1 cellular context compared by ENCODE assay signal in the genomic region with DNA sequence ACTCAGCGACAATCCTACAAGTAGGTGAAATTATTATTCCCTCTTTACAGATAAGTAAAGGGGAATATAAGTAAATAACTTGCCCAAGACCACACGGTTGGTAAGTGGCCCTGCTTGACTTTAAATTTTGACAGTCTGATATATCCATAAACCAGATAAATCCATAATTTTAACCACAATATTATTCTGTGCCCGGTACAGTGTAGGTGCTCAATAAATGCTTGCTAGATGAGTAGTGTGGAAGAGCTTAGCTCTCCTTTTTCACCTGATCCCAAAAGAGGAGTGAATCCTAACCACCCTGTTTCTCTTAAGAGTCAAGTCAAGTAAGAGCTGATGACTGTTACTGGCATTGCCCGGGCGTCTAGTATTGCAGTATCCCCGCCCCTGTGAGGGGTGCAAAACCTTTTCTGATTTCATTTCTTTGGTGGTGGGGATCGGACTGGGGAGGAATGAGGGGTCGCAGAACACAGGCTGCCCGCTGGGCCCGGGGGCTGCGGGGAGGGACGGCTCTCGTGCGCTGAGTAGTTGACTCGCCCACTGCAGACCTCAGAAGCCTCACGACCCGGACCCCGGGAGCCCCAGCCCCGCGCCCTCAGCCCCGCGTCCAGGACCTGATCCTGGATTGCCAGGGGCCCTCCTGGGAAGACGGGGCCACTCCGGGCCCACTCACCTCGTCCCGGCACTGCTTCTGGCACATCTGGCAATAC.
TF ChIP-seq lines count a peak whose summit lies in the region.

No MANE protein-coding gene starts in this region.

TF ChIP-seq in HEK293T, 16 proteins besides CTCF, POLR2A, EP300 and RAD21 (continued from another document):
- no peak for TF ChIP-seq ELF4 (IDR thresholded peaks at IDR 0.05)
- no peak for TF ChIP-seq L3MBTL2 (conservative IDR thresholded peaks at IDR 0.05)
- no peak for TF ChIP-seq BHLHE40 (IDR thresholded peaks at IDR 0.05; ENCODE audit: borderline replicate concordance)
- no peak for TF ChIP-seq SP1 (IDR thresholded peaks at IDR 0.05)
- no peak for TF ChIP-seq ZNF384 (IDR thresholded peaks at IDR 0.05)
- TF ChIP-seq NFRKB (IDR thresholded peaks at IDR 0.05): no peak
- no peak for TF ChIP-seq LEF1 (IDR thresholded peaks at IDR 0.05; ENCODE audit: borderline replicate concordance)
- TF ChIP-seq HDGF (IDR thresholded peaks at IDR 0.05; ENCODE audit: borderline replicate concordance): no peak
- TF ChIP-seq CTBP1 (IDR thresholded peaks at IDR 0.05; ENCODE audit: borderline replicate concordance): no peak
- TF ChIP-seq ARNT (IDR thresholded peaks at IDR 0.05): no peak
